Comparison of ENCODE assay signal across 14 cellular contexts in genomic region chr14:100907240-100907639, GRCh38. TPM values are rescaled to one million over a fixed set of nuclear protein-coding genes. Genes with fewer than 3 reads are reported as not detected.
DNase-seq lines count a peak whose midpoint lies in the region; ATAC-seq and TF ChIP-seq lines count a peak whose summit lies in the region.
"Had no signal": no experiment of that assay in that cellular context is flagged by ENCODE, and none has a peak within 500 bp of the region (broad histone marks: within the 10 kb centered on the region; RNA-seq: fewer than 3 reads in every experiment).

No MANE protein-coding gene starts in this region.

- H2BK5ac ChIP-seq in mesendoderm (ENCODE audit: low read length) = no peak overlapping the region

- H3K18ac ChIP-seq in mesendoderm (ENCODE audit: low read length) = no peak overlapping the region

- H3K79me1 ChIP-seq in mesendoderm (ENCODE audit: low read length) = no peaks in the 10 kb centered on the region

- H3K9ac ChIP-seq in mesendoderm (ENCODE audit: low read length) = no peak overlapping the region
- H3K9ac ChIP-seq: BLaER1 had no signal

- H3K4me3 Mint-ChIP-seq in activated naive CD8-positive, alpha-beta T cell treated with anti-CD3 and anti-CD28 coated beads for 36 hours = no peak overlapping the region
- no peak overlapping the region for H3K4me3 Mint-ChIP-seq in activated naive CD4-positive, alpha-beta T cell treated with anti-CD3 and anti-CD28 coated beads for 36 hours
- H3K4me3 Mint-ChIP-seq: HFFc6 had no signal

- H3K27ac ChIP-seq in mesendoderm (ENCODE audit: low read depth, low read length) = no peak overlapping the region
- H3K27ac ChIP-seq: BLaER1 had no signal

- H3K4me2 ChIP-seq in mesendoderm (ENCODE audit: low read length) = no peak overlapping the region
- H3K4me2 ChIP-seq: BLaER1 had no signal

- H3K4me3 ChIP-seq in mesendoderm (ENCODE audit: low read length) = no peak overlapping the region
- H3K4me3 ChIP-seq: BLaER1 had no signal

- CTCF ChIA-PET in activated naive CD4-positive, alpha-beta T cell treated with anti-CD3 and anti-CD28 coated beads for 36 hours (lab: Charles Lee) = interaction anchor here (0.5 to 0.7 kb wide), 3 partner anchors 8 to 697 kb away, joined by 3 to 4 read pairs (median 3); no protein-coding TSS in a partner anchor

- intact Hi-C loops in activated naive CD4-positive, alpha-beta T cell treated with anti-CD3 and anti-CD28 coated beads for 36 hours (cut with micrococcal nuclease) = loop anchor here (2.0 to 5.0 kb wide), 2 partner anchors 330 to 722 kb away; no protein-coding TSS in a partner anchor

- no peak for ATAC-seq in activated naive CD4-positive, alpha-beta T cell treated with anti-CD3 and anti-CD28 coated beads, Interleukin-2, amount 50 U/mL, for 72 hours
- ATAC-seq: HepG2 had no signal

- H3K56ac ChIP-seq in mesendoderm (ENCODE audit: low read length) = peak overlapping the region; percentile 39

- H4K8ac ChIP-seq in mesendoderm (ENCODE audit: low read depth, low read length) = no peak overlapping the region

- H3K27me3 ChIP-seq in mesendoderm (ENCODE audit: insufficient read depth, low read length, poor library complexity) = no peaks in the 10 kb centered on the region

- no peaks in the 10 kb centered on the region for H3K9me3 Mint-ChIP-seq in activated naive CD8-positive, alpha-beta T cell treated with anti-CD3 and anti-CD28 coated beads for 36 hours
- no peaks in the 10 kb centered on the region for H3K9me3 Mint-ChIP-seq in activated naive CD4-positive, alpha-beta T cell treated with anti-CD3 and anti-CD28 coated beads, Interleukin-2, amount 50 U/mL, for 72 hours
- H3K9me3 Mint-ChIP-seq in activated naive CD4-positive, alpha-beta T cell treated with anti-CD3 and anti-CD28 coated beads for 36 hours = no peaks in the 10 kb centered on the region
- H3K9me3 Mint-ChIP-seq: HFFc6 had no signal

- TF ChIP-seq CTCF in GM20000 (IDR thresholded peaks at IDR 0.05; ENCODE audit: extremely low read depth, missing control alignments) = no peak

- no peak overlapping the region for H2AK5ac ChIP-seq in mesendoderm (ENCODE audit: low read length)

- peaks cover 35% of the 10 kb centered on the region for H3K27me3 Mint-ChIP-seq in activated naive CD8-positive, alpha-beta T cell treated with anti-CD3 and anti-CD28 coated beads for 36 hours
- peaks cover 28% of the 10 kb centered on the region for H3K27me3 Mint-ChIP-seq in activated naive CD4-positive, alpha-beta T cell treated with anti-CD3 and anti-CD28 coated beads for 36 hours (ENCODE audit: low read depth)

- H3K36me3 ChIP-seq in mesendoderm (ENCODE audit: control insufficient read depth, insufficient read depth, low read length) = no peaks in the 10 kb centered on the region
- H3K36me3 ChIP-seq: BLaER1 had no signal

- H3K79me2 ChIP-seq in mesendoderm (ENCODE audit: control insufficient read depth, insufficient read depth, low read length) = no peaks in the 10 kb centered on the region

- H3K27ac Mint-ChIP-seq in activated naive CD8-positive, alpha-beta T cell treated with anti-CD3 and anti-CD28 coated beads for 36 hours = no peak overlapping the region
- no peak overlapping the region for H3K27ac Mint-ChIP-seq in activated naive CD4-positive, alpha-beta T cell treated with anti-CD3 and anti-CD28 coated beads, Interleukin-2, amount 50 U/mL, for 72 hours
- H3K27ac Mint-ChIP-seq in activated naive CD4-positive, alpha-beta T cell treated with anti-CD3 and anti-CD28 coated beads for 36 hours = no peak overlapping the region

- no CpG with 5 or more reads among the region's 8 CpGs for WGBS in mesendoderm (ENCODE audit: extremely low coverage, insufficient coverage, low lambda C conversion rate)

- H3K4me1 Mint-ChIP-seq in activated naive CD8-positive, alpha-beta T cell treated with anti-CD3 and anti-CD28 coated beads for 36 hours = no peaks in the 10 kb centered on the region
- H3K4me1 Mint-ChIP-seq in activated naive CD4-positive, alpha-beta T cell treated with anti-CD3 and anti-CD28 coated beads for 36 hours (ENCODE audit: low read depth) = no peaks in the 10 kb centered on the region

- no peaks in the 10 kb centered on the region for H3K36me3 Mint-ChIP-seq in activated naive CD8-positive, alpha-beta T cell treated with anti-CD3 and anti-CD28 coated beads for 36 hours
- H3K36me3 Mint-ChIP-seq in activated naive CD4-positive, alpha-beta T cell treated with anti-CD3 and anti-CD28 coated beads, Interleukin-2, amount 50 U/mL, for 72 hours = no peaks in the 10 kb centered on the region
- no peaks in the 10 kb centered on the region for H3K36me3 Mint-ChIP-seq in activated naive CD4-positive, alpha-beta T cell treated with anti-CD3 and anti-CD28 coated beads for 36 hours (ENCODE audit: low read depth)

- peaks cover 2% of the 10 kb centered on the region for H3K4me1 ChIP-seq in mesendoderm (ENCODE audit: control insufficient read depth, low read depth, low read length)
- H3K4me1 ChIP-seq: BLaER1 had no signal

- H2BK15ac ChIP-seq in mesendoderm (replicated peaks; ENCODE audit: low read depth) = no peak overlapping the region

- H3K23ac ChIP-seq in mesendoderm (ENCODE audit: low read length) = no peak overlapping the region

- DNase-seq in GM20000 (ENCODE audit: low spot score) = peak; percentile 3
- peak; percentile 11 for DNase-seq in SW480 (ENCODE audit: low spot score)
- no peak for DNase-seq in mesendoderm
- no peak for DNase-seq in activated naive CD8-positive, alpha-beta T cell treated with anti-CD3 and anti-CD28 coated beads for 36 hours
- DNase-seq in activated naive CD4-positive, alpha-beta T cell treated with anti-CD3 and anti-CD28 coated beads, Interleukin-2, amount 50 U/mL, for 72 hours (ENCODE audit: low spot score in 2 of 2) = no peak
- no peak for DNase-seq in activated naive CD4-positive, alpha-beta T cell treated with anti-CD3 and anti-CD28 coated beads for 36 hours
- no peak for DNase-seq in dedifferentiated amniotic fluid mesenchymal stem cell (ENCODE audit: extremely low spot score)
- DNase-seq: AML-193, DMS53, HCEC 1CT, HFFc6 had no signal

- no peak overlapping the region for H2BK120ac ChIP-seq in mesendoderm (ENCODE audit: low read depth, low read length)

- H3K4ac ChIP-seq in mesendoderm (ENCODE audit: low read depth, low read length) = no peak overlapping the region

- no peak overlapping the region for H4K5ac ChIP-seq in mesendoderm (ENCODE audit: low read length)

RNA-seq across cellular contexts. Expression of gene RTL1, which starts 3.7 kb away (rescaled TPM):
- polyA plus RNA-seq in mesendoderm (2013, experiment 1 of 2) = 0.03 TPM
- 0.03 TPM for polyA plus RNA-seq in mesendoderm (2013, experiment 2 of 2)
- not detected for total RNA-seq in activated naive CD8-positive, alpha-beta T cell treated with anti-CD3 and anti-CD28 coated beads for 36 hours
- total RNA-seq in activated naive CD4-positive, alpha-beta T cell treated with anti-CD3 and anti-CD28 coated beads, Interleukin-2, amount 50 U/mL, for 72 hours = not detected
- total RNA-seq in activated naive CD4-positive, alpha-beta T cell treated with anti-CD3 and anti-CD28 coated beads for 36 hours = not detected
- total RNA-seq: H4, HepG2, HFFc6 had no signal
- polyA plus RNA-seq: HepG2 had no signal

Comparison
In these comparisons a context has a peak if more than half of its experiments do, and no peak if none do; other contexts are left out.
1. DNase-seq: peak in GM20000 (single experiment) and SW480 (single experiment); none in mesendoderm (single experiment), activated naive CD8-positive, alpha-beta T cell treated with anti-CD3 and anti-CD28 coated beads for 36 hours (single experiment), activated naive CD4-positive, alpha-beta T cell treated with anti-CD3 and anti-CD28 coated beads, Interleukin-2, amount 50 U/mL, for 72 hours (0 of 2), activated naive CD4-positive, alpha-beta T cell treated with anti-CD3 and anti-CD28 coated beads for 36 hours (single experiment) and dedifferentiated amniotic fluid mesenchymal stem cell (single experiment).